In the genomic region with DNA sequence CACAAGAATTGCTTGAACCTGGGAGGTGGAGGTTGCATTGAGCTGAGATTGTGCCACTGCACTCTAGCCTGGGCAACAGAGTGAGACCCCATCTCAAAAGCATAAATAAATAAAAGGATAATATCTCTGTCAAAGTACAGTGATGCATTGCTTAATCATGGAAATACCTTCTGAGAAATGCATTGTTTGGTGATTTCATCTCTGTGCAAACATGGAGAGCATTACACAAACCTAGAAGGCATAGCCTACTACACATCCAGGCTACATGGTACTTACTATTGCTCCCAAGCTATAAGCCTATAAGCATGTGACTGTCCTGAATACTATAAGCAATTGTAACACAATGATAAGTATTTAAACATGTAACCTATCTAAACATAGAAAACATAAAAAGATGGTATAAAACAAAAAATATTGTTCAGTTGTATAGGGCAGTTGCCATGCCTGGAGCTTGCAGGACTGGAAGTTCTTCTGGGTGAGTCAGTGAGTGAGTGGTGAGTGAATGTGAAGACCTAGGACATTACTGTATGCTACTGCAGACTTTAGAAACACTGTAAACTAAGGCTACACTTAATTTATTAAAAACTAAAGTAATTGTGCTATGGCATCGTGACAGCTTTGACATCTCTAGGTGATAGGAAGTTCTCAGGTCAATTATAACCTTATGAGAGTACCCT, we compare ENCODE assay signal across 2 cellular contexts.
TF ChIP-seq lines count a peak whose summit lies in the region.

No MANE protein-coding gene starts in this region.

TF ChIP-seq in HepG2, 621 proteins besides CTCF, POLR2A, EP300 and RAD21:
- TF ChIP-seq ZNF121 (CRISPR knock-in tag; IDR thresholded peaks at IDR 0.05) (peak; percentile 77), JUN (CRISPR knock-in tag; IDR thresholded peaks at IDR 0.05) (no peak), NFIB (CRISPR knock-in tag; IDR thresholded peaks at IDR 0.05; ENCODE audit: borderline replicate concordance) (no peak), RFXAP (CRISPR knock-in tag; IDR thresholded peaks at IDR 0.05; ENCODE audit: borderline replicate concordance) (no peak), ZNF782 (CRISPR knock-in tag; IDR thresholded peaks at IDR 0.05; ENCODE audit: borderline replicate concordance) (no peak), XBP1 (CRISPR knock-in tag; IDR thresholded peaks at IDR 0.05) (no peak), SOX13 (IDR thresholded peaks at IDR 0.05) (no peak), SOX13 (CRISPR knock-in tag; conservative IDR thresholded peaks at IDR 0.05 in 1 of 2, IDR thresholded peaks at IDR 0.05 in 1 of 2) (no peak), ADNP (CRISPR knock-in tag; IDR thresholded peaks at IDR 0.05) (no peak), FOXP1 (IDR thresholded peaks at IDR 0.05) (no peak), FOXP1 (CRISPR knock-in tag; IDR thresholded peaks at IDR 0.05) (no peak), ZNF749 (CRISPR knock-in tag; IDR thresholded peaks at IDR 0.05; ENCODE audit: borderline replicate concordance) (no peak), SRF (IDR thresholded peaks at IDR 0.05; ENCODE audit: low read depth, low read length) (no peak), MAFK (conservative IDR thresholded peaks at IDR 0.05 in 1 of 2, IDR thresholded peaks at IDR 0.05 in 1 of 2; ENCODE audit: low read length in 2 of 2) (no peak), CENPX (CRISPR knock-in tag; IDR thresholded peaks at IDR 0.05) (no peak), ZNF256 (CRISPR knock-in tag; conservative IDR thresholded peaks at IDR 0.05) (no peak), GZF1 (CRISPR knock-in tag; IDR thresholded peaks at IDR 0.05) (no peak), FOXA1 (IDR thresholded peaks at IDR 0.05) (no peak), FOXA1 (CRISPR knock-in tag; IDR thresholded peaks at IDR 0.05) (0 out of 2 replicates have a peak, but pooled peaks have one; percentile 9), SOX6 (IDR thresholded peaks at IDR 0.05) (no peak), SOX6 (CRISPR knock-in tag; IDR thresholded peaks at IDR 0.05) (peak; percentile 31; the same call in 1 of the 2 replicates), RAD51 (IDR thresholded peaks at IDR 0.05; ENCODE audit: borderline replicate concordance) (no peak), YY1 (IDR thresholded peaks at IDR 0.05; ENCODE audit: insufficient read depth, insufficient replicate concordance, low read depth, low read length) (no peak), CEBPG (CRISPR knock-in tag; IDR thresholded peaks at IDR 0.05) (0 out of 2 replicates have a peak, but pooled peaks have one; percentile 13), CEBPB (IDR thresholded peaks at IDR 0.05; ENCODE audit: borderline replicate concordance, low read depth, low read length) (peak; percentile 59; the same call in 1 of the 2 replicates)
- TF ChIP-seq, protein P1, sequence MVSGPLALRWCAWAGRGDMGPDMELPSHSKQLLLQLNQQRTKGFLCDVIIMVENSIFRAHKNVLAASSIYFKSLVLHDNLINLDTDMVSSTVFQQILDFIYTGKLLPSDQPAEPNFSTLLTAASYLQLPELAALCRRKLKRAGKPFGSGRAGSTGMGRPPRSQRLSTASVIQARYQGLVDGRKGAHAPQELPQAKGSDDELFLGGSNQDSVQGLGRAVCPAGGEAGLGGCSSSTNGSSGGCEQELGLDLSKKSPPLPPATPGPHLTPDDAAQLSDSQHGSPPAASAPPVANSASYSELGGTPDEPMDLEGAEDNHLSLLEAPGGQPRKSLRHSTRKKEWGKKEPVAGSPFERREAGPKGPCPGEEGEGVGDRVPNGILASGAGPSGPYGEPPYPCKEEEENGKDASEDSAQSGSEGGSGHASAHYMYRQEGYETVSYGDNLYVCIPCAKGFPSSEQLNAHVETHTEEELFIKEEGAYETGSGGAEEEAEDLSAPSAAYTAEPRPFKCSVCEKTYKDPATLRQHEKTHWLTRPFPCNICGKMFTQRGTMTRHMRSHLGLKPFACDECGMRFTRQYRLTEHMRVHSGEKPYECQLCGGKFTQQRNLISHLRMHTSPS (CRISPR knock-in tag; IDR thresholded peaks at IDR 0.05; ENCODE audit: low read depth): no peak
- TF ChIP-seq, protein P2, sequence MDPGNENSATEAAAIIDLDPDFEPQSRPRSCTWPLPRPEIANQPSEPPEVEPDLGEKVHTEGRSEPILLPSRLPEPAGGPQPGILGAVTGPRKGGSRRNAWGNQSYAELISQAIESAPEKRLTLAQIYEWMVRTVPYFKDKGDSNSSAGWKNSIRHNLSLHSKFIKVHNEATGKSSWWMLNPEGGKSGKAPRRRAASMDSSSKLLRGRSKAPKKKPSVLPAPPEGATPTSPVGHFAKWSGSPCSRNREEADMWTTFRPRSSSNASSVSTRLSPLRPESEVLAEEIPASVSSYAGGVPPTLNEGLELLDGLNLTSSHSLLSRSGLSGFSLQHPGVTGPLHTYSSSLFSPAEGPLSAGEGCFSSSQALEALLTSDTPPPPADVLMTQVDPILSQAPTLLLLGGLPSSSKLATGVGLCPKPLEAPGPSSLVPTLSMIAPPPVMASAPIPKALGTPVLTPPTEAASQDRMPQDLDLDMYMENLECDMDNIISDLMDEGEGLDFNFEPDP (CRISPR knock-in tag; conservative IDR thresholded peaks at IDR 0.05): no peak
- TF ChIP-seq, protein P3, sequence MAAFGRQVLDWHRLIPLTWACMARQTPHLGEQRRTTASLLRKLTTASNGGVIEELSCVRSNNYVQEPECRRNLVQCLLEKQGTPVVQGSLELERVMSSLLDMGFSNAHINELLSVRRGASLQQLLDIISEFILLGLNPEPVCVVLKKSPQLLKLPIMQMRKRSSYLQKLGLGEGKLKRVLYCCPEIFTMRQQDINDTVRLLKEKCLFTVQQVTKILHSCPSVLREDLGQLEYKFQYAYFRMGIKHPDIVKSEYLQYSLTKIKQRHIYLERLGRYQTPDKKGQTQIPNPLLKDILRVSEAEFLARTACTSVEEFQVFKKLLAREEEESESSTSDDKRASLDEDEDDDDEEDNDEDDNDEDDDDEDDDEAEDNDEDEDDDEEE (CRISPR knock-in tag; IDR thresholded peaks at IDR 0.05): no peak
- TF ChIP-seq, protein P4, sequence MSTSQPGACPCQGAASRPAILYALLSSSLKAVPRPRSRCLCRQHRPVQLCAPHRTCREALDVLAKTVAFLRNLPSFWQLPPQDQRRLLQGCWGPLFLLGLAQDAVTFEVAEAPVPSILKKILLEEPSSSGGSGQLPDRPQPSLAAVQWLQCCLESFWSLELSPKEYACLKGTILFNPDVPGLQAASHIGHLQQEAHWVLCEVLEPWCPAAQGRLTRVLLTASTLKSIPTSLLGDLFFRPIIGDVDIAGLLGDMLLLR (CRISPR knock-in tag; IDR thresholded peaks at IDR 0.05): no peak

TF ChIP-seq in H1, 55 proteins besides CTCF, POLR2A, EP300 and RAD21:
- no peak for TF ChIP-seq SP2 (IDR thresholded peaks at IDR 0.05; ENCODE audit: low read length)
- TF ChIP-seq RXRA (IDR thresholded peaks at IDR 0.05; ENCODE audit: insufficient read depth, low read depth, low read length): no peak
- TF ChIP-seq, protein P5, sequence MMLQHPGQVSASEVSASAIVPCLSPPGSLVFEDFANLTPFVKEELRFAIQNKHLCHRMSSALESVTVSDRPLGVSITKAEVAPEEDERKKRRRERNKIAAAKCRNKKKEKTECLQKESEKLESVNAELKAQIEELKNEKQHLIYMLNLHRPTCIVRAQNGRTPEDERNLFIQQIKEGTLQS (IDR thresholded peaks at IDR 0.05; ENCODE audit: insufficient read depth, low read depth, low read length): no peak
- TF ChIP-seq NANOG (IDR thresholded peaks at IDR 0.05; ENCODE audit: insufficient read depth, low read depth, low read length, poor library complexity, severe bottlenecking): no peak
- no peak for TF ChIP-seq SP4 (IDR thresholded peaks at IDR 0.05; ENCODE audit: low read length)
- TF ChIP-seq GTF2F1 (IDR thresholded peaks at IDR 0.05; ENCODE audit: borderline replicate concordance, low read depth, low read length): no peak
- TF ChIP-seq TBP (IDR thresholded peaks at IDR 0.05; ENCODE audit: low read depth, low read length): no peak
- no peak for TF ChIP-seq CEBPB (IDR thresholded peaks at IDR 0.05; ENCODE audit: low read depth, low read length)
- TF ChIP-seq BACH1 (IDR thresholded peaks at IDR 0.05; ENCODE audit: low read length): no peak
- TF ChIP-seq GABPA (IDR thresholded peaks at IDR 0.05; ENCODE audit: borderline replicate concordance, insufficient read depth, low read length): no peak
TF ChIP-seq in H1: peak in this region for 0.
